Comparison of ENCODE assay signal across 10 cellular contexts in genomic region chr3:129611812-129612349, GRCh38. TPM values are rescaled to one million over a fixed set of nuclear protein-coding genes. Genes with fewer than 3 reads are reported as not detected.
A peak's percentile ranks its signal among the peaks of the same experiment; 100 is the strongest.
DNase-seq lines count a peak whose midpoint lies in the region; ATAC-seq, FAIRE-seq and TF ChIP-seq lines count a peak whose summit lies in the region.
"Had no signal": no experiment of that assay in that cellular context is flagged by ENCODE, and none has a peak within 500 bp of the region (broad histone marks: within the 10 kb centered on the region; RNA-seq: fewer than 3 reads in every experiment).

No MANE protein-coding gene starts in this region.

- peak overlapping the region; percentile 95; the same call in 1 of the 2 replicates for H2BK20ac ChIP-seq in H1 (ENCODE audit: low read length)

- H3K27me3 Mint-ChIP-seq in type B pancreatic cell: peaks cover 11% of the 10 kb centered on the region

- H3K9ac ChIP-seq in H1 (replicated peaks in 1 of 4; ENCODE audit: extremely low read depth in 1 of 4, low read depth in 3 of 4, low read length in 3 of 4): no peak overlapping the region

- peak overlapping the region; percentile 98; the same call in 1 of the 2 replicates for H2BK12ac ChIP-seq in H1 (ENCODE audit: low read depth, low read length)

- H3K4me3 Mint-ChIP-seq in type B pancreatic cell: no peak overlapping the region

- H4K20me1 ChIP-seq in H1 (replicated peaks in 1 of 2; ENCODE audit: control insufficient read depth in 1 of 2, insufficient read depth in 2 of 2, low read length in 2 of 2): no peaks in the 10 kb centered on the region

- peak overlapping the region; percentile 28; the same call in 1 of the 2 replicates for H2AFZ ChIP-seq in H1 (ENCODE audit: low read length)

- TF ChIP-seq EP300 in H1 (IDR thresholded peaks at IDR 0.05; ENCODE audit: borderline replicate concordance in 1 of 2, low read depth in 2 of 2, low read length in 2 of 2): no peak

- peak overlapping the region; percentile 74 for H3K4ac ChIP-seq in H1 (replicated peaks; ENCODE audit: insufficient read length, low read depth, low read length)

- DNase-seq in HK-2 (ENCODE audit: unreplicated experiment) (peak; percentile 80), H1 (ENCODE audit: low read depth in 1 of 2, low spot score in 2 of 2) (peak in 1 of 2 experiments; percentile 72), lower lobe of right lung (peak; percentile 52), type B pancreatic cell (ENCODE audit: extremely low spot score, unreplicated experiment) (no peak), GM12891 (ENCODE audit: insufficient read length, low spot score) (no peak), T-helper 1 cell (no peak), dedifferentiated amniotic fluid mesenchymal stem cell (ENCODE audit: extremely low spot score) (no peak)
- DNase-seq: activated T-cell treated with anti-CD3 and anti-CD28 coated beads, Interleukin-2, amount 50 U/mL, for 1 hour; NCI-H2171 had no signal

- peak overlapping the region; percentile 53 for H3K18ac ChIP-seq in H1 (ENCODE audit: extremely low read depth, low read length)

- peaks cover 17% of the 10 kb centered on the region for H3K4me1 Mint-ChIP-seq in type B pancreatic cell (ENCODE audit: unreplicated experiment)

- no peak overlapping the region for H2BK120ac ChIP-seq in H1 (replicated peaks; ENCODE audit: low read depth, low read length)

- H3K14ac ChIP-seq in H1 (ENCODE audit: insufficient read length): no peak overlapping the region

- TF ChIP-seq POLR2A in H1 (IDR thresholded peaks at IDR 0.05; ENCODE audit: control extremely low read depth in 1 of 2, low read depth in 2 of 2, low read length in 2 of 2): no peak
- TF ChIP-seq POLR2A in GM12891 (IDR thresholded peaks at IDR 0.05; ENCODE audit: low read depth, low read length): no peak

- peak overlapping the region; percentile 19 for H4K8ac ChIP-seq in H1 (ENCODE audit: extremely low read depth, insufficient read depth, low read length)

- H3K4me1 ChIP-seq in H1 (replicated peaks in 1 of 4; ENCODE audit: control insufficient read depth in 3 of 4, insufficient read depth in 4 of 4, low read length in 3 of 4) (peaks cover 0 to 23% (median 21%) of the 10 kb centered on the region in 4 experiments; a peak in 6 of 7 replicates), lower lobe of right lung (peaks cover 88% of the 10 kb centered on the region)

- peak overlapping the region in 1 of 2 experiments; percentile 1; a peak in 1 of 4 replicates for H3K4me2 ChIP-seq in H1 (ENCODE audit: insufficient read depth in 1 of 2, low read depth in 2 of 2, low read length in 2 of 2)

- no peaks in the 10 kb centered on the region for H3K79me2 ChIP-seq in H1 (ENCODE audit: control insufficient read depth in 1 of 2, insufficient read depth in 2 of 2, low read length in 2 of 2)

- no peaks in the 10 kb centered on the region for H3K79me1 ChIP-seq in H1 (ENCODE audit: low read depth, low read length)

- peak overlapping the region; percentile 84 for H3K27ac Mint-ChIP-seq in type B pancreatic cell

- WGBS in H1 (ENCODE audit: extremely low coverage in 1 of 2, insufficient coverage in 1 of 2, insufficient read length in 1 of 2, insufficient replicate concordance in 2 of 2, low coverage in 1 of 2, low lambda C conversion rate in 2 of 2, missing lambda C conversion rate in 1 of 2), 2 experiments: 33% methylated on average over 20 of the region's 22 CpGs; no CpG with 5 or more reads in 1 of the 2 experiments

- no peaks in the 10 kb centered on the region for H3K36me3 ChIP-seq in H1 (ENCODE audit: control insufficient read depth in 2 of 4, insufficient read depth in 4 of 4, low read length in 3 of 4)
- no peaks in the 10 kb centered on the region for H3K36me3 ChIP-seq in lower lobe of right lung

- H3K27me3 ChIP-seq in H1 (replicated peaks in 1 of 4; ENCODE audit: control insufficient read depth in 3 of 4, extremely low read depth in 1 of 4, insufficient read depth in 3 of 4, low read length in 3 of 4): peaks cover 0 to 7% (median 3%) of the 10 kb centered on the region in 4 experiments; a peak in 3 of 7 replicates
- no peaks in the 10 kb centered on the region for H3K27me3 ChIP-seq in lower lobe of right lung (ENCODE audit: low read depth)

- H3K4me3 ChIP-seq in H1 (ENCODE audit: extremely low read depth in 1 of 4, insufficient read depth in 2 of 4, low read depth in 3 of 4, low read length in 4 of 4) (no peak overlapping the region), lower lobe of right lung (no peak overlapping the region)

- peak overlapping the region; percentile 92; the same call in 1 of the 2 replicates for H2BK15ac ChIP-seq in H1 (ENCODE audit: low read length)

- TF ChIP-seq CTCF in H1 (IDR thresholded peaks at IDR 0.05; ENCODE audit: control extremely low read depth in 1 of 3, insufficient read depth in 1 of 3, low read depth in 1 of 3, low read length in 3 of 3): peak in 1 of 3 experiments; percentile 14; a peak in 1 of 4 replicates
- no peak for TF ChIP-seq CTCF in lower lobe of right lung (IDR thresholded peaks at IDR 0.05)
- no peak for TF ChIP-seq CTCF in type B pancreatic cell (conservative IDR thresholded peaks at IDR 0.05)

- H3K23me2 ChIP-seq in H1 (ENCODE audit: low read depth, low read length): peaks cover 5% of the 10 kb centered on the region; the same call in 1 of the 2 replicates

- H3K9me3 Mint-ChIP-seq in type B pancreatic cell: no peaks in the 10 kb centered on the region

- POLR2A ChIA-PET in H1 (lab: Charles Lee; ENCODE audit: partially characterized antibody): interaction anchor here (0.9 to 1.0 kb wide), 2 partner anchors 11 to 57 kb away, joined by 3 read pairs; no protein-coding TSS in a partner anchor

- peak; percentile 19 to 45; a peak in 3 of 4 replicates for TF ChIP-seq RAD21 in H1 (IDR thresholded peaks at IDR 0.05 in 1 of 2, conservative IDR thresholded peaks at IDR 0.05 in 1 of 2; ENCODE audit: low read depth in 2 of 2, low read length in 2 of 2)

- H4K5ac ChIP-seq in H1 (ENCODE audit: insufficient read length, low read depth, low read length): peak overlapping the region; percentile 7

- H3K56ac ChIP-seq in H1 (replicated peaks; ENCODE audit: insufficient read length, low read depth, low read length): peak overlapping the region; percentile 63

- peak; percentile 3 to 17 for ATAC-seq in lower lobe of right lung
- no peak for ATAC-seq in GM21526 (IDR thresholded peaks at IDR 0.05; ENCODE audit: low FRiP score, unreplicated experiment)

- no peaks in the 10 kb centered on the region for H3K36me3 Mint-ChIP-seq in type B pancreatic cell

- intact Hi-C loops in lower lobe of right lung (cut with DNase I): no loop called here

- no peak for FAIRE-seq in H1 (lab: Jason Lieb, UNC)
- no peak for FAIRE-seq in GM12891 (lab: Jason Lieb, UNC)

- peak overlapping the region; percentile 95; the same call in 1 of the 2 replicates for H2BK5ac ChIP-seq in H1 (ENCODE audit: low read depth, low read length)

- no peak overlapping the region for H2AK5ac ChIP-seq in H1 (ENCODE audit: low read depth, low read length)

- peak overlapping the region; percentile 90 for H4K91ac ChIP-seq in H1 (replicated peaks; ENCODE audit: insufficient read length, low read length)

- H3K27ac ChIP-seq in H1 (ENCODE audit: low read depth, low read length) (no peak overlapping the region), lower lobe of right lung (peak overlapping the region; percentile 72)

- H3K9me3 ChIP-seq in H1 (ENCODE audit: insufficient read depth in 2 of 2, low read depth in 1 of 2, low read length in 1 of 2) (no peaks in the 10 kb centered on the region), lower lobe of right lung (no peaks in the 10 kb centered on the region)

- CTCF ChIA-PET in H1 (lab: Charles Lee; ENCODE audit: partially characterized antibody): interaction anchor here (0.9 to 2.0 kb wide), 5 partner anchors 14 to 331 kb away, joined by 3 to 6 read pairs (median 4); no protein-coding TSS in a partner anchor

- no peak overlapping the region for H3K23ac ChIP-seq in H1 (ENCODE audit: insufficient read length)

TF ChIP-seq in H1, 55 proteins besides CTCF, POLR2A, EP300 and RAD21:
- TF ChIP-seq HDAC2 (IDR thresholded peaks at IDR 0.05; ENCODE audit: borderline replicate concordance in 1 of 2, low read depth in 2 of 2, low read length in 2 of 2) (0 out of 4 replicates have a peak, but pooled peaks of 1 of the 2 experiments have one; percentile 36), YY1 (IDR thresholded peaks at IDR 0.05; ENCODE audit: low read depth, low read length) (peak; percentile 42; the same call in 1 of the 2 replicates), NANOG (IDR thresholded peaks at IDR 0.05; ENCODE audit: insufficient read depth, low read depth, low read length, poor library complexity, severe bottlenecking) (peak; percentile 58), SUZ12 (IDR thresholded peaks at IDR 0.05; ENCODE audit: low read length) (no peak)

TF ChIP-seq in GM12891, 5 proteins besides CTCF, POLR2A, EP300 and RAD21:
- TF ChIP-seq SPI1 (IDR thresholded peaks at IDR 0.05; ENCODE audit: low read depth, low read length) (no peak), POLR2AphosphoS5 (IDR thresholded peaks at IDR 0.05; ENCODE audit: low read depth, low read length) (no peak), TAF1 (IDR thresholded peaks at IDR 0.05; ENCODE audit: low read depth, low read length) (no peak), PAX5 (IDR thresholded peaks at IDR 0.05; ENCODE audit: insufficient read depth, low read length, severe bottlenecking) (no peak), POU2F2 (IDR thresholded peaks at IDR 0.05; ENCODE audit: low read depth, low read length) (no peak)

RNA-seq across cellular contexts. Expression of gene PLXND1, which starts 5.4 kb away (rescaled TPM):
- 60.2 and 66.4 TPM in 2 replicates for total RNA-seq in H1 (2021; fragmentation: NEBNext Ultra II Directional; extraction: Animal tissue kit (Norgen Biotek cat#: 25700))
- polyA plus RNA-seq in H1 (2011; rRNA removed): 17.7 and 21.7 TPM in 2 replicates
- polyA plus RNA-seq in H1 (2011; cell fraction: cytosol; rRNA removed): 18.6 TPM
- 82.4 TPM for polyA plus RNA-seq in H1 (2011; cell fraction: nucleus; rRNA removed)
- 31.8 to 69.1 TPM (median 54.8 TPM) in 4 replicates for polyA plus RNA-seq in H1 (2012, experiment 1 of 2)
- 41.9 TPM for polyA plus RNA-seq in H1 (2012, experiment 2 of 2)
- 103 TPM for polyA plus RNA-seq in H1 (2013, experiment 1 of 2)
- 99.8 TPM for polyA plus RNA-seq in H1 (2013, experiment 2 of 2)
- polyA minus RNA-seq in H1 (2011; rRNA and poly(A)+ RNA removed): 28.1 and 28.5 TPM in 2 replicates
- 23.0 TPM for polyA minus RNA-seq in H1 (2011; cell fraction: cytosol; rRNA and poly(A)+ RNA removed)
- polyA minus RNA-seq in H1 (2011; cell fraction: nucleus; rRNA and poly(A)+ RNA removed): 22.9 TPM
- 233 TPM for total RNA-seq in lower lobe of right lung
- 56.9 and 71.0 TPM in 2 replicates for total RNA-seq in type B pancreatic cell (ENCODE audit: low replicate concordance)
- polyA plus RNA-seq in GM12891 (2012; ENCODE audit: low read depth, missing spikeins): 0.63 TPM

Comparison
In these comparisons a context has a peak if more than half of its experiments do, and no peak if none do; other contexts are left out.
1. DNase-seq: peak in HK-2 (single experiment) and lower lobe of right lung (single experiment); none in type B pancreatic cell (single experiment), GM12891 (single experiment), T-helper 1 cell (0 of 5) and dedifferentiated amniotic fluid mesenchymal stem cell (single experiment).